In genomic region chr10:77581738-77582137, GRCh38 we compare ENCODE assay signal across 17 cellular contexts. TPM values are rescaled to one million over a fixed set of nuclear protein-coding genes. Genes with fewer than 3 reads are reported as not detected.
A peak's percentile ranks its signal among the peaks of the same experiment; 100 is the strongest.
DNase-seq lines count a peak whose midpoint lies in the region; ATAC-seq and TF ChIP-seq lines count a peak whose summit lies in the region.
"Had no signal": no experiment of that assay in that cellular context is flagged by ENCODE, and none has a peak within 500 bp of the region (broad histone marks: within the 10 kb centered on the region; RNA-seq: fewer than 3 reads in every experiment).

No MANE protein-coding gene starts in this region.

- no peak overlapping the region for H3K9ac ChIP-seq in muscle layer of colon (ENCODE audit: low read length)
- H3K9ac ChIP-seq: BLaER1 treated with 17β-estradiol and CSF1 and Interleukin-3, amounts not matched to agents 10 nM and 100 nM had no signal

- no peaks in the 10 kb centered on the region for H3K9me3 ChIP-seq in muscle layer of colon (ENCODE audit: low read length)
- H3K9me3 ChIP-seq in gastrocnemius medialis: no peaks in the 10 kb centered on the region
- H3K9me3 ChIP-seq: BLaER1 treated with 17β-estradiol and CSF1 and Interleukin-3, amounts not matched to agents 10 nM and 100 nM had no signal

- no peak for TF ChIP-seq POLR2A in gastrocnemius medialis (IDR thresholded peaks at IDR 0.05)

- in situ Hi-C loops in gastrocnemius medialis (cut with MboI; ENCODE audit: low sequenced_read_pairs in 4 of 4): no loop called here

- intact Hi-C loops in cardiac septum (cut with DNase I): no loop called here
- intact Hi-C loops in Right ventricle myocardium inferior (cut with DNase I): no loop called here
- intact Hi-C loops in gastrocnemius medialis (cut with DNase I; ENCODE audit: low total_unique reads): no loop called here

- CTCF ChIA-PET in RWPE1 (lab: Yijun Ruan, JAX): no interaction called here

- TF ChIP-seq CTCF in RWPE1 (conservative IDR thresholded peaks at IDR 0.05; ENCODE audit: low read depth) (no peak), gastrocnemius medialis (IDR thresholded peaks at IDR 0.05 in 4 of 5, conservative IDR thresholded peaks at IDR 0.05 in 1 of 5) (no peak)

- ATAC-seq in Right ventricle myocardium inferior: no peak
- ATAC-seq in gastrocnemius medialis: no peak

- peak; percentile 67 for DNase-seq in cardiac septum (ENCODE audit: low spot score)
- DNase-seq in Right ventricle myocardium inferior (ENCODE audit: missing footprints): no peak
- no peak for DNase-seq in RWPE1 (ENCODE audit: low spot score)
- no peak for DNase-seq in gastrocnemius medialis
- no peak for DNase-seq in NCI-H1694 (lab: John Stamatoyannopoulos, UW)
- no peak for DNase-seq in activated T-cell treated with anti-CD3 and anti-CD28 coated beads for 4 hours
- no peak for DNase-seq in NCI-H526 (lab: John Stamatoyannopoulos, UW)
- DNase-seq: 8988T; ACHN; CD4-positive, CD25-positive, alpha-beta regulatory T cell; DMS153; DMS79 treated with DMSO at 0.1 percent for 48 hours; EL; GOT3; H9 had no signal

- H3K36me3 ChIP-seq in muscle layer of colon (ENCODE audit: insufficient read depth, low read length): no peaks in the 10 kb centered on the region
- H3K36me3 ChIP-seq in gastrocnemius medialis: no peaks in the 10 kb centered on the region
- H3K36me3 ChIP-seq: BLaER1 treated with 17β-estradiol and CSF1 and Interleukin-3, amounts not matched to agents 10 nM and 100 nM had no signal

- H3K4me1 ChIP-seq in muscle layer of colon (ENCODE audit: insufficient read depth, low read length) (peaks cover 51% of the 10 kb centered on the region), gastrocnemius medialis (peaks cover 46 to 49% of the 10 kb centered on the region in 2 donors)

- H3K27ac ChIP-seq in RWPE1 (peak overlapping the region; percentile 14; the same call in 1 of the 2 replicates), muscle layer of colon (ENCODE audit: low read depth, low read length) (peak overlapping the region; percentile 46), gastrocnemius medialis (peak overlapping the region in 3 of 4 donors; percentile 10 to 27 (median 17))
- H3K27ac ChIP-seq: BLaER1 treated with 17β-estradiol and CSF1 and Interleukin-3, amounts not matched to agents 10 nM and 100 nM had no signal

- H3K27me3 ChIP-seq in muscle layer of colon (ENCODE audit: control insufficient read depth in 1 of 2, insufficient read depth in 2 of 2, low read length in 2 of 2): no peaks in the 10 kb centered on the region
- no peaks in the 10 kb centered on the region for H3K27me3 ChIP-seq in gastrocnemius medialis
- H3K27me3 ChIP-seq: BLaER1 treated with 17β-estradiol and CSF1 and Interleukin-3, amounts not matched to agents 10 nM and 100 nM had no signal

- POLR2A ChIA-PET in RWPE1 (lab: Yijun Ruan, JAX; ENCODE audit: low non-redundant PET): no interaction called here

- H3K4me3 ChIP-seq in muscle layer of colon (ENCODE audit: low read depth in 1 of 2, low read length in 2 of 2) (no peak overlapping the region), gastrocnemius medialis (no peak overlapping the region)
- H3K4me3 ChIP-seq: BLaER1 treated with 17β-estradiol and CSF1 and Interleukin-3, amounts not matched to agents 10 nM and 100 nM had no signal

RNA-seq across cellular contexts. Expression of gene KCNMA1, which starts 55.9 kb away (rescaled TPM):
- total RNA-seq in cardiac septum (2.0 TPM), Right ventricle myocardium inferior (2.2 TPM), gastrocnemius medialis (10 to 100 TPM; 66.8 to 96.5 (median 78.9) TPM)
- total RNA-seq: CD4-positive, CD25-positive, alpha-beta regulatory T cell had no signal

Comparison
In these comparisons a context has a peak if more than half of its experiments do, and no peak if none do; other contexts are left out.
1. RNA of gene KCNMA1, which starts 55.9 kb away (total RNA-seq): 66.8 to 96.5 TPM in gastrocnemius medialis; 2.2 TPM in Right ventricle myocardium inferior (single experiment) and 2.0 TPM in cardiac septum (single experiment); every median in the first group is over 10 times any median in the second.
2. Peak in every context shown above with its lines, with median percentiles within 50 percentile points of each other: H3K27ac ChIP-seq.